In the genomic region with DNA sequence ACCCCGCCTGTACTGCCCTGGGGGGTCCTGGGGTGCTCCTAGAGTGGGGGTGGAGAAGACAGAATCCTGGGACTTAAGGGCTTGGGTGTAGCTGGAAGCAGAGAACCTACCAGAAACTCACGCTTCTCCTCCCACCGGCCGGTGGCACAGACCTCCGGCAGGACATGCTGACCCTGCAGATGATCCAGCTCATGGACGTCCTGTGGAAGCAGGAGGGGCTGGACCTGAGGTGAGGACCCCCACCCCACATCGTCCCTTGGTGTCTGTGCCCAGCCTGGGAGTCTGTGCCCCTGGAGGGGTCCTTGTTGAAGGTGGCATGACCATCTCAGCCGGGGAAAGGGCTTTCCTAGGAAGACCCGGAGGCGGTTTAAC, we compare ENCODE assay signal across 12 cellular contexts.
"Had no signal": no experiment of that assay in that cellular context is flagged by ENCODE, and none has a peak within 500 bp of the region (broad histone marks: within the 10 kb centered on the region; RNA-seq: fewer than 3 reads in every experiment).

No MANE protein-coding gene starts in this region.

- H2AFZ ChIP-seq: parathyroid adenoma had no signal

- H3K36me3 ChIP-seq: gastrocnemius medialis had no signal

- H3K27ac Mint-ChIP-seq: activated CD4-positive, alpha-beta T cell treated with anti-CD3 and anti-CD28 coated beads, Interleukin-2, amount 10 ng/mL, durations not matched to agents 24 days and 14 days; activated T-cell treated with anti-CD3 and anti-CD28 coated beads, Interleukin-2, amount 50 U/mL, for 72 hours; endodermal cell had no signal

- H3K9ac ChIP-seq: parathyroid adenoma had no signal

- ATAC-seq: gastrocnemius medialis had no signal

- H3K4me3 Mint-ChIP-seq: activated CD4-positive, alpha-beta T cell treated with anti-CD3 and anti-CD28 coated beads, Interleukin-2, amount 10 ng/mL, durations not matched to agents 24 days and 14 days; activated T-cell treated with anti-CD3 and anti-CD28 coated beads, Interleukin-2, amount 50 U/mL, for 72 hours; endodermal cell; neural crest cell had no signal

- H3K27ac ChIP-seq: gastrocnemius medialis, heart left ventricle, parathyroid adenoma, sigmoid colon, thoracic aorta, upper lobe of right lung had no signal

- H3K9me3 ChIP-seq: gastrocnemius medialis, upper lobe of right lung had no signal

- H3K4me3 ChIP-seq: gastrocnemius medialis, heart left ventricle, sigmoid colon, spleen, thoracic aorta, upper lobe of right lung had no signal

- DNase-seq: gastrocnemius medialis, heart left ventricle, sigmoid colon, upper lobe of right lung had no signal

- H3K4me1 ChIP-seq: parathyroid adenoma had no signal

- H3K27me3 Mint-ChIP-seq: activated CD4-positive, alpha-beta T cell treated with anti-CD3 and anti-CD28 coated beads, Interleukin-2, amount 10 ng/mL, durations not matched to agents 24 days and 14 days; T-helper 17 cell had no signal

- H3K27me3 ChIP-seq: gastrocnemius medialis, heart left ventricle, sigmoid colon, upper lobe of right lung had no signal

- H3K9me3 Mint-ChIP-seq: activated CD4-positive, alpha-beta T cell treated with anti-CD3 and anti-CD28 coated beads, Interleukin-2, amount 10 ng/mL, durations not matched to agents 24 days and 14 days had no signal
